ENCODE assay signal across 1 cellular context in genomic region chr20:58810116-58810878, GRCh38.
TF ChIP-seq lines count a peak whose summit lies in the region.

No MANE protein-coding gene starts in this region.

TF ChIP-seq in GM23338, 12 proteins besides CTCF, POLR2A, EP300 and RAD21:
- TF ChIP-seq REST (IDR thresholded peaks at IDR 0.05; ENCODE audit: unreplicated experiment): no peak
- TF ChIP-seq ETS1 (IDR thresholded peaks at IDR 0.05): no peak
- no peak for TF ChIP-seq STAT1 (IDR thresholded peaks at IDR 0.05; ENCODE audit: unreplicated experiment)
- no peak for TF ChIP-seq NANOG (IDR thresholded peaks at IDR 0.05; ENCODE audit: borderline replicate concordance)
